In genomic region chr3:151276038-151277027, GRCh38 we compare ENCODE assay signal across 11 cellular contexts. TPM values are rescaled to one million over a fixed set of nuclear protein-coding genes. Genes with fewer than 3 reads are reported as not detected.
DNase-seq lines count a peak whose midpoint lies in the region; ATAC-seq and TF ChIP-seq lines count a peak whose summit lies in the region.
"Had no signal": no experiment of that assay in that cellular context is flagged by ENCODE, and none has a peak within 500 bp of the region (broad histone marks: within the 10 kb centered on the region; RNA-seq: fewer than 3 reads in every experiment).

No MANE protein-coding gene starts in this region.

- POLR2A ChIA-PET in T-cell (lab: Charles Lee): interaction anchor here (0.6 to 0.7 kb wide), 5 partner anchors 46 to 533 kb away, joined by 3 to 10 read pairs (median 3); no protein-coding TSS in a partner anchor
- POLR2A ChIA-PET in naive thymus-derived CD4-positive, alpha-beta T cell (lab: Charles Lee): interaction anchor here (0.6 to 1.5 kb wide), 3 partner anchors 9 to 93 kb away, joined by 3 to 4 read pairs (median 3); no protein-coding TSS in a partner anchor

- no peaks in the 10 kb centered on the region for H3K36me3 ChIP-seq in naive thymus-derived CD4-positive, alpha-beta T cell (ENCODE audit: control insufficient read depth in 2 of 3, insufficient read depth in 3 of 3, low read length in 3 of 3)

- H3K9me3 ChIP-seq in naive thymus-derived CD4-positive, alpha-beta T cell (ENCODE audit: control insufficient read depth in 2 of 3, low read length in 3 of 3): no peaks in the 10 kb centered on the region

- H3K27ac Mint-ChIP-seq in T-cell: peak overlapping the region; percentile 92 to 94
- peak overlapping the region; percentile 1 to 93 (median 67) for H3K27ac Mint-ChIP-seq in naive thymus-derived CD4-positive, alpha-beta T cell

- no peaks in the 10 kb centered on the region for H3K9me3 Mint-ChIP-seq in T-cell
- H3K9me3 Mint-ChIP-seq in naive thymus-derived CD4-positive, alpha-beta T cell: peaks cover 0 to 2% (median 0%) of the 10 kb centered on the region in 11 donors

- intact Hi-C loops in naive thymus-derived CD4-positive, alpha-beta T cell (cut with micrococcal nuclease): loop anchor here in 1 of 2 donors (1.0 to 10.0 kb wide), 3 partner anchors 8 to 872 kb away; partner anchors contain the start of genes EIF2A, SERP1 and TSC22D2

- no peak overlapping the region for H3K4me3 ChIP-seq in naive thymus-derived CD4-positive, alpha-beta T cell (ENCODE audit: low read length)

- peak; percentile 65 for ATAC-seq in GM18870 (IDR thresholded peaks at IDR 0.05; ENCODE audit: unreplicated experiment)
- ATAC-seq in GM21825 (IDR thresholded peaks at IDR 0.05; ENCODE audit: unreplicated experiment): peak; percentile 60
- ATAC-seq in T-cell (replicated peaks in 1 of 4): peak; percentile 72 to 97 (median 74)
- peak; percentile 85 for ATAC-seq in naive thymus-derived CD4-positive, alpha-beta T cell
- no peak for ATAC-seq in omental fat pad (ENCODE audit: low FRiP score)

- no peak for TF ChIP-seq CTCF in omental fat pad (IDR thresholded peaks at IDR 0.05)

- H3K4me3 Mint-ChIP-seq in T-cell: peak overlapping the region; percentile 39 to 60 (median 58)
- H3K4me3 Mint-ChIP-seq in naive thymus-derived CD4-positive, alpha-beta T cell: peak overlapping the region; percentile 8 to 76 (median 44)

- H3K27me3 ChIP-seq in naive thymus-derived CD4-positive, alpha-beta T cell (ENCODE audit: control insufficient read depth in 2 of 2, insufficient read depth in 2 of 2, low read length in 2 of 2): no peaks in the 10 kb centered on the region

- DNase-seq in T-cell (peak in 32 of 34 experiments; percentile 4 to 67 (median 40)), cerebellar cortex (ENCODE audit: low spot score) (no peak), cortex of kidney (lab: John Stamatoyannopoulos, UW) (no peak), omental fat pad (ENCODE audit: low spot score) (no peak)
- DNase-seq in naive thymus-derived CD4-positive, alpha-beta T cell: peak in 8 of 9 donors; percentile 12 to 56 (median 25)
- DNase-seq in NK-92 treated with Interleukin-12 subunit alpha and Interleukin-12 subunit beta, amount 100 ng/mL, for 24 hours (lab: John Stamatoyannopoulos, UW): no peak
- DNase-seq: OCI-M1; stimulated activated CD4-positive, alpha-beta T cell treated with anti-CD3 and anti-CD28 coated beads, Interleukin-2, amount 100 ng/mL, for 48 hours had no signal

- H3K4me1 ChIP-seq in naive thymus-derived CD4-positive, alpha-beta T cell (ENCODE audit: control insufficient read depth in 2 of 2, insufficient read depth in 2 of 2, low read length in 2 of 2): peaks cover 20 to 21% of the 10 kb centered on the region in 2 donors

- H3K27me3 Mint-ChIP-seq in T-cell: no peaks in the 10 kb centered on the region
- no peaks in the 10 kb centered on the region for H3K27me3 Mint-ChIP-seq in naive thymus-derived CD4-positive, alpha-beta T cell

- CTCF ChIA-PET in T-cell (lab: Charles Lee): interaction anchor here in 1 of 2 donors (0.7 kb wide), 2 partner anchors 50 to 1056 kb away, joined by 3 to 4 read pairs; no protein-coding TSS in a partner anchor
- CTCF ChIA-PET in naive thymus-derived CD4-positive, alpha-beta T cell (lab: Charles Lee): interaction anchor here (0.6 to 7.4 kb wide), 5 partner anchors 11 to 807 kb away, joined by 3 to 133 read pairs (median 4); no protein-coding TSS in a partner anchor

- H3K4me1 Mint-ChIP-seq in T-cell: peaks cover 40 to 46% (median 46%) of the 10 kb centered on the region in 3 donors
- H3K4me1 Mint-ChIP-seq in naive thymus-derived CD4-positive, alpha-beta T cell: peaks cover 21 to 63% (median 43%) of the 10 kb centered on the region in 7 donors

- no peak overlapping the region for H3K27ac ChIP-seq in naive thymus-derived CD4-positive, alpha-beta T cell (ENCODE audit: low read depth, low read length)

- peaks cover 3% of the 10 kb centered on the region for H3K36me3 Mint-ChIP-seq in T-cell
- H3K36me3 Mint-ChIP-seq in naive thymus-derived CD4-positive, alpha-beta T cell: peaks cover 0 to 26% (median 0%) of the 10 kb centered on the region in 5 donors

RNA-seq across cellular contexts. Expression of gene P2RY14, which starts 2.0 kb away (rescaled TPM):
- total RNA-seq in T-cell (under 1 TPM; 0.30 to 0.73 (median 0.58) TPM), omental fat pad (10 to 100 TPM in 1 of 4 donors, 1 to 10 TPM in 3; 2.2 to 12.8 (median 6.4) TPM)
- 1 to 10 TPM in 2 of 5 experiments, under 1 TPM in 2, not detected in 1; 0.19 to 5.7 (median 1.1) TPM for total RNA-seq in naive thymus-derived CD4-positive, alpha-beta T cell
- polyA plus RNA-seq in naive thymus-derived CD4-positive, alpha-beta T cell: under 1 TPM in 1 of 2 donors, not detected in 1; 0.11 TPM

RNA-seq across cellular contexts. Expression of gene GPR87, which starts 40.3 kb away (rescaled TPM):
- total RNA-seq in T-cell (not detected), omental fat pad (not detected)
- total RNA-seq in naive thymus-derived CD4-positive, alpha-beta T cell: not detected
- not detected for polyA plus RNA-seq in naive thymus-derived CD4-positive, alpha-beta T cell

RNA-seq across cellular contexts. Expression of gene P2RY13, which starts 53.0 kb away (rescaled TPM):
- total RNA-seq in T-cell (not detected), omental fat pad (10 to 100 TPM in 1 of 4 donors, 1 to 10 TPM in 2, under 1 TPM in 1; 0.72 to 10.7 (median 3.4) TPM)
- total RNA-seq in naive thymus-derived CD4-positive, alpha-beta T cell: 10 to 100 TPM in 1 of 5 experiments, under 1 TPM in 1, not detected in 3; 0.13 to 11.4 TPM
- polyA plus RNA-seq in naive thymus-derived CD4-positive, alpha-beta T cell: not detected
- total RNA-seq: astrocyte had no signal

Comparison
In these comparisons a context has a peak if more than half of its experiments do, and no peak if none do; other contexts are left out.
1. DNase-seq: peak in T-cell (32 of 34) and naive thymus-derived CD4-positive, alpha-beta T cell (8 of 9); none in cerebellar cortex (single experiment), NK-92 treated with Interleukin-12 subunit alpha and Interleukin-12 subunit beta, amount 100 ng/mL, for 24 hours (single experiment), cortex of kidney (single experiment) and omental fat pad (single experiment).